Comparison of ENCODE assay signal across 10 cellular contexts in genomic region chr1:15680131-15680530, GRCh38. TPM values are rescaled to one million over a fixed set of nuclear protein-coding genes. Genes with fewer than 3 reads are reported as not detected.
DNase-seq lines count a peak whose midpoint lies in the region; ATAC-seq and TF ChIP-seq lines count a peak whose summit lies in the region.
"Had no signal": no experiment of that assay in that cellular context is flagged by ENCODE, and none has a peak within 500 bp of the region (broad histone marks: within the 10 kb centered on the region; RNA-seq: fewer than 3 reads in every experiment).

No MANE protein-coding gene starts in this region.

- peaks cover 14% of the 10 kb centered on the region for H3K4me1 Mint-ChIP-seq in activated CD8-positive, alpha-beta memory T cell treated with anti-CD3 and anti-CD28 coated beads, Interleukin-2, amount 10 ng/mL, durations not matched to agents 7 days and 5 days

- H3K27ac Mint-ChIP-seq in activated CD8-positive, alpha-beta memory T cell treated with anti-CD3 and anti-CD28 coated beads, Interleukin-2, amount 10 ng/mL, durations not matched to agents 7 days and 5 days, result no peak overlapping the region

- peak overlapping the region; percentile 29 for H3K27ac ChIP-seq in mesodermal cell (ENCODE audit: low read depth, low read length, severe bottlenecking)
- H3K27ac ChIP-seq: SK-N-MC had no signal

- peaks cover 12% of the 10 kb centered on the region for H3K9me3 ChIP-seq in mesodermal cell (ENCODE audit: control insufficient read depth, low read length)
- H3K9me3 ChIP-seq: colonic mucosa had no signal

- no peaks in the 10 kb centered on the region for H3K36me3 ChIP-seq in mesodermal cell (ENCODE audit: control insufficient read depth, insufficient read depth, low read length)
- H3K36me3 ChIP-seq: colonic mucosa had no signal

- DNase-seq in ACHN (peak; percentile 74), HS-5 (ENCODE audit: low read depth) (peak; percentile 58), cardiac fibroblast (ENCODE audit: low read depth in 2 of 2) (peak; percentile 67 to 87), T-helper 9 cell (no peak), ecto neural progenitor cell (ENCODE audit: low spot score) (no peak)
- no peak for DNase-seq in activated CD8-positive, alpha-beta memory T cell treated with anti-CD3 and anti-CD28 coated beads, Interleukin-2, amount 10 ng/mL, durations not matched to agents 7 days and 5 days
- DNase-seq: colonic mucosa had no signal

- no peak for TF ChIP-seq CTCF in cardiac fibroblast (IDR thresholded peaks at IDR 0.05; ENCODE audit: low read depth, low read length)

- no peaks in the 10 kb centered on the region for H3K9me3 Mint-ChIP-seq in activated CD8-positive, alpha-beta memory T cell treated with anti-CD3 and anti-CD28 coated beads, Interleukin-2, amount 10 ng/mL, durations not matched to agents 7 days and 5 days (ENCODE audit: low read depth)

- CTCF ChIA-PET in activated CD8-positive, alpha-beta memory T cell treated with anti-CD3 and anti-CD28 coated beads, Interleukin-2, amount 10 ng/mL, durations not matched to agents 7 days and 5 days (lab: Charles Lee), result interaction anchor here (1.6 kb wide), 1 partner anchor 402 kb away, joined by 3 read pairs; no protein-coding TSS in a partner anchor

- H3K4me1 ChIP-seq in mesodermal cell (ENCODE audit: control insufficient read depth, insufficient read depth, low read length, poor library complexity, severe bottlenecking), result peaks cover 19% of the 10 kb centered on the region

- no peak overlapping the region for H3K4me3 ChIP-seq in cardiac fibroblast (replicated peaks in 1 of 2; ENCODE audit: low read depth in 2 of 2, low read length in 2 of 2)
- H3K4me3 ChIP-seq in mesodermal cell (ENCODE audit: extremely low read depth, insufficient read depth, low read length, poor library complexity, severe bottlenecking), result no peak overlapping the region
- H3K4me3 ChIP-seq: colonic mucosa, SK-N-MC had no signal

- in situ Hi-C loops in ACHN (cut with HindIII; ENCODE audit: low pct_ligation_motif_present, low pct_unique_long_range_greater_than_20kb, low sequenced_read_pairs), result no loop called here

- H3K36me3 Mint-ChIP-seq in activated CD8-positive, alpha-beta memory T cell treated with anti-CD3 and anti-CD28 coated beads, Interleukin-2, amount 10 ng/mL, durations not matched to agents 7 days and 5 days, result no peaks in the 10 kb centered on the region

- no peak overlapping the region for H3K4me3 Mint-ChIP-seq in activated CD8-positive, alpha-beta memory T cell treated with anti-CD3 and anti-CD28 coated beads, Interleukin-2, amount 10 ng/mL, durations not matched to agents 7 days and 5 days

- WGBS in mesodermal cell (ENCODE audit: insufficient coverage in 2 of 2), 2 experiments, result 92 to 95% methylated on average over 10 of the region's 11 CpGs

- no peaks in the 10 kb centered on the region for H3K27me3 Mint-ChIP-seq in activated CD8-positive, alpha-beta memory T cell treated with anti-CD3 and anti-CD28 coated beads, Interleukin-2, amount 10 ng/mL, durations not matched to agents 7 days and 5 days

- ATAC-seq in activated CD8-positive, alpha-beta memory T cell treated with anti-CD3 and anti-CD28 coated beads, Interleukin-2, amount 10 ng/mL, durations not matched to agents 7 days and 5 days, result no peak
- ATAC-seq in GM18858 (IDR thresholded peaks at IDR 0.05; ENCODE audit: unreplicated experiment), result no peak

RNA-seq across cellular contexts. Expression of gene PLEKHM2, which starts 4.0 kb away (rescaled TPM):
- 56.9 TPM for polyA plus RNA-seq in mesodermal cell (2013, experiment 1 of 2)
- 46.0 TPM for polyA plus RNA-seq in mesodermal cell (2013, experiment 2 of 2)
- total RNA-seq in activated CD8-positive, alpha-beta memory T cell treated with anti-CD3 and anti-CD28 coated beads, Interleukin-2, amount 10 ng/mL, durations not matched to agents 7 days and 5 days, result 10 to 100 TPM; 55.7 to 63.2 TPM

RNA-seq across cellular contexts. Expression of gene SLC25A34, which starts 55.9 kb away (rescaled TPM):
- 1.7 TPM for polyA plus RNA-seq in mesodermal cell (2013, experiment 1 of 2)
- polyA plus RNA-seq in mesodermal cell (2013, experiment 2 of 2), result 2.1 TPM
- total RNA-seq in activated CD8-positive, alpha-beta memory T cell treated with anti-CD3 and anti-CD28 coated beads, Interleukin-2, amount 10 ng/mL, durations not matched to agents 7 days and 5 days, result under 1 TPM; 0.82 to 0.88 TPM

Comparison
In these comparisons a context has a peak if more than half of its experiments do, and no peak if none do; other contexts are left out.
1. DNase-seq: peak in ACHN (single experiment), HS-5 (single experiment) and cardiac fibroblast (2 of 2); none in T-helper 9 cell (single experiment), ecto neural progenitor cell (single experiment) and activated CD8-positive, alpha-beta memory T cell treated with anti-CD3 and anti-CD28 coated beads, Interleukin-2, amount 10 ng/mL, durations not matched to agents 7 days and 5 days (single experiment).